ENCODE assay signal across 17 cellular contexts in genomic region chr3:78029775-78030174, GRCh38.
"Had no signal": no experiment of that assay in that cellular context is flagged by ENCODE, and none has a peak within 500 bp of the region (broad histone marks: within the 10 kb centered on the region; RNA-seq: fewer than 3 reads in every experiment).

No MANE protein-coding gene starts in this region.

- H3K4me1 Mint-ChIP-seq: activated CD4-positive, alpha-beta T cell treated with anti-CD3 and anti-CD28 coated beads, Interleukin-2, amount 10 ng/mL, durations not matched to agents 7 days and 5 days; activated naive CD4-positive, alpha-beta T cell treated with anti-CD3 and anti-CD28 coated beads, Interleukin-2, amount 50 U/mL, for 24 hours; T-cell had no signal

- DNase-seq: activated CD4-positive, alpha-beta T cell treated with anti-CD3 and anti-CD28 coated beads, Interleukin-2, amount 10 ng/mL, durations not matched to agents 7 days and 5 days; activated gamma-delta T cell; effector CD4-positive, alpha-beta T cell; heart right ventricle; left colon; lower lobe of right lung; retina; transverse colon had no signal

- H3K4me3 ChIP-seq: ascending aorta, heart right ventricle, lower lobe of right lung, transverse colon, vagina had no signal

- H3K27me3 Mint-ChIP-seq: activated CD4-positive, alpha-beta T cell treated with anti-CD3 and anti-CD28 coated beads, Interleukin-2, amount 10 ng/mL, durations not matched to agents 7 days and 5 days; activated naive CD4-positive, alpha-beta T cell treated with anti-CD3 and anti-CD28 coated beads, Interleukin-2, amount 50 U/mL, for 24 hours; natural killer cell treated with Interleukin-12 subunit alpha and Interleukin-12 subunit beta and Interleukin-15 and Interleukin-18, amount 100 ng/mL, for 72 hours; stimulated activated naive CD8-positive, alpha-beta T cell treated with anti-CD3 and anti-CD28 coated beads, Interleukin-15, Interleukin-2, amounts not matched to agents 100 ng/mL and 50 ng/mL, for 24 hours; T-cell had no signal

- H3K4me3 Mint-ChIP-seq: activated CD4-positive, alpha-beta T cell treated with anti-CD3 and anti-CD28 coated beads, Interleukin-2, amount 10 ng/mL, durations not matched to agents 7 days and 5 days; activated naive CD4-positive, alpha-beta T cell treated with anti-CD3 and anti-CD28 coated beads, Interleukin-2, amount 50 U/mL, for 24 hours; natural killer cell treated with Interleukin-12 subunit alpha and Interleukin-12 subunit beta and Interleukin-15 and Interleukin-18, amount 100 ng/mL, for 72 hours; stimulated activated naive CD8-positive, alpha-beta T cell treated with anti-CD3 and anti-CD28 coated beads, Interleukin-15, Interleukin-2, amounts not matched to agents 100 ng/mL and 50 ng/mL, for 24 hours; T-cell had no signal

- H3K4me1 ChIP-seq: heart right ventricle, lower lobe of right lung, transverse colon, vagina had no signal

- FAIRE-seq: islet of Langerhans had no signal

- H3K36me3 ChIP-seq: ascending aorta, heart right ventricle, lower lobe of right lung, transverse colon, vagina had no signal

- H3K27ac Mint-ChIP-seq: activated CD4-positive, alpha-beta T cell treated with anti-CD3 and anti-CD28 coated beads, Interleukin-2, amount 10 ng/mL, durations not matched to agents 7 days and 5 days; activated naive CD4-positive, alpha-beta T cell treated with anti-CD3 and anti-CD28 coated beads, Interleukin-2, amount 50 U/mL, for 24 hours; natural killer cell treated with Interleukin-12 subunit alpha and Interleukin-12 subunit beta and Interleukin-15 and Interleukin-18, amount 100 ng/mL, for 72 hours; stimulated activated naive CD8-positive, alpha-beta T cell treated with anti-CD3 and anti-CD28 coated beads, Interleukin-15, Interleukin-2, amounts not matched to agents 100 ng/mL and 50 ng/mL, for 24 hours; T-cell had no signal

- ATAC-seq: activated CD4-positive, CD25-positive, alpha-beta regulatory T cell treated with anti-CD3 and anti-CD28 coated beads, Interleukin-2, amount 50 U/mL, for 24 hours; esophagus mucosa; left colon; lower lobe of right lung; natural killer cell treated with Interleukin-12 subunit alpha and Interleukin-12 subunit beta and Interleukin-15 and Interleukin-18, amount 100 ng/mL, for 72 hours; T-cell had no signal

- H3K36me3 Mint-ChIP-seq: activated naive CD4-positive, alpha-beta T cell treated with anti-CD3 and anti-CD28 coated beads, Interleukin-2, amount 50 U/mL, for 24 hours; T-cell had no signal

- H3K9me3 ChIP-seq: ascending aorta, lower lobe of right lung, transverse colon, vagina had no signal

- H3K27me3 ChIP-seq: ascending aorta, heart right ventricle, transverse colon, vagina had no signal

- H3K27ac ChIP-seq: ascending aorta, heart right ventricle, lower lobe of right lung, transverse colon, vagina had no signal
